In the genomic region with DNA sequence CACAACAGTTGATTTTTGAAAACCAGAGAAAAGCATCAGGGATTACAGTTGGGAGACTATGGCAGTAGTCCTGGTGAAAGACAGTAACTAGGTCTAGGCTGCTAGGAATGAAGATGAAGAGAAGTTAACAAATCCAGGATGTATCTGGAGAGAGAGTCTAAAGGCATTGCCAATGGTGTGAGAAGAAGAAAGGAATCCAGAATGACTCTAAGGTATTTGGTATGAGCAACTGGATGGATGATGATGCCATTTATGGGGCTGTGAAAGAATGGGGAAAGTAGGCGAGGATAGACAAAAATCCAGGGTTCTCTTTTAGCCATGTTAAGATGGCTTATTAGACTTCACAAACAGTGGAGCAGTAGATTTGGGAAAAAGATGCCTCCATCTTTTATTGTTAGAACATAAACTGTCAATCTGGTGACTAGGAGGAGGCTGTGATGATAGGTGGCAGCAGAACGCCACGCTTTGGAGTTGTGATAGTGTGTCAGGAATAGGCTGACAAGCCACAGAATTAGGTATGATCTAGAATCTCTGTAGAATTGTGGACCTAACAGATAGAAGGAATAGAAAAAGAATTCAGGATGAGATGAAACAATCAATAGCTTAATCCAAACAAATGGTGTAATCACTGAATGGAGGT, we compare ENCODE assay signal across 8 cellular contexts. TPM values are rescaled to one million over a fixed set of nuclear protein-coding genes. Genes with fewer than 3 reads are reported as not detected.
DNase-seq lines count a peak whose midpoint lies in the region; ATAC-seq, FAIRE-seq and TF ChIP-seq lines count a peak whose summit lies in the region.

No MANE protein-coding gene starts in this region.

- no peaks in the 10 kb centered on the region for H3F3A ChIP-seq in PC-9 (ENCODE audit: insufficient read depth, low read depth)

- no peak overlapping the region for H3K9ac ChIP-seq in H9 (ENCODE audit: extremely low read depth, insufficient read length, low read length)

- H3K79me1 ChIP-seq in H9 (ENCODE audit: insufficient read depth, low read depth, low read length, poor library complexity, severe bottlenecking) = no peaks in the 10 kb centered on the region

- no peak overlapping the region for H3K27ac ChIP-seq in H9 (ENCODE audit: insufficient read length, low read depth, low read length)
- H3K27ac ChIP-seq in PC-9 = no peak overlapping the region

- no peak overlapping the region for H2AFZ ChIP-seq in H9 (ENCODE audit: low read length)
- H2AFZ ChIP-seq in PC-9 = no peak overlapping the region

- H3K27me3 ChIP-seq in Caco-2 (replicated peaks; ENCODE audit: control insufficient read depth, insufficient read depth, low read length) (no peaks in the 10 kb centered on the region), H9 (ENCODE audit: insufficient read depth, low read length) (no peaks in the 10 kb centered on the region), PC-9 (ENCODE audit: insufficient read depth, low read depth) (no peaks in the 10 kb centered on the region)

- H3K23ac ChIP-seq in H9 (ENCODE audit: insufficient read length, low read depth, low read length) = no peak overlapping the region

- peak; percentile 65 for ATAC-seq in activated CD4-positive, alpha-beta T cell treated with anti-CD3 and anti-CD28 coated beads for 36 hours

- no peak overlapping the region for H3K27ac Mint-ChIP-seq in Caco-2 (ENCODE audit: unreplicated experiment)
- no peak overlapping the region for H3K27ac Mint-ChIP-seq in H9
- H3K27ac Mint-ChIP-seq in activated CD4-positive, alpha-beta T cell treated with anti-CD3 and anti-CD28 coated beads for 36 hours = no peak overlapping the region

- no peak overlapping the region for H4K8ac ChIP-seq in H9 (replicated peaks; ENCODE audit: insufficient read length, low read depth, low read length)

- CTCF ChIA-PET in Caco-2 (lab: Charles Lee) = no interaction called here
- CTCF ChIA-PET in activated CD4-positive, alpha-beta T cell treated with anti-CD3 and anti-CD28 coated beads for 36 hours (lab: Charles Lee) = no interaction called here
- CTCF ChIA-PET in PC-9 (lab: Charles Lee) = no interaction called here

- no peak overlapping the region for H2BK12ac ChIP-seq in H9 (ENCODE audit: insufficient read length, low read depth, low read length)

- H3K36me3 ChIP-seq in Caco-2 (ENCODE audit: control insufficient read depth, insufficient read depth, low read length) = no peaks in the 10 kb centered on the region
- H3K36me3 ChIP-seq in PC-9 (ENCODE audit: low read depth) = no peaks in the 10 kb centered on the region

- WGBS in H9 (ENCODE audit: extremely low coverage, insufficient read length, low lambda C conversion rate) = no CpG with 5 or more reads among the region's 3 CpGs

- H3K9me3 ChIP-seq in Caco-2 (no peaks in the 10 kb centered on the region), H9 (ENCODE audit: control insufficient read depth, low read depth, low read length) (no peaks in the 10 kb centered on the region), PC-9 (ENCODE audit: insufficient read depth, low read depth) (no peaks in the 10 kb centered on the region)

- no peak overlapping the region for H2BK5ac ChIP-seq in H9 (ENCODE audit: insufficient read length, low read length)

- TF ChIP-seq CTCF in Caco-2 (IDR thresholded peaks at IDR 0.05; ENCODE audit: insufficient read depth in 1 of 2, low read depth in 1 of 2, low read length in 1 of 2, severe bottlenecking in 1 of 2, unreplicated experiment in 1 of 2) (peak; percentile 41 to 45), H9 (conservative IDR thresholded peaks at IDR 0.05) (peak; percentile 63), fibroblast of the aortic adventitia (IDR thresholded peaks at IDR 0.05; ENCODE audit: insufficient read depth, low read length) (no peak), PC-9 (conservative IDR thresholded peaks at IDR 0.05) (no peak)

- H3K4me1 Mint-ChIP-seq in Caco-2 (ENCODE audit: low read depth, unreplicated experiment) = peaks cover 3% of the 10 kb centered on the region
- H3K4me1 Mint-ChIP-seq in H9 = peaks cover 8 to 19% of the 10 kb centered on the region in 2 experiments
- H3K4me1 Mint-ChIP-seq in activated CD4-positive, alpha-beta T cell treated with anti-CD3 and anti-CD28 coated beads for 36 hours = no peaks in the 10 kb centered on the region

- H3K9me3 Mint-ChIP-seq in Caco-2 (ENCODE audit: unreplicated experiment) = no peaks in the 10 kb centered on the region
- H3K9me3 Mint-ChIP-seq in H9 = peaks cover 0 to 2% of the 10 kb centered on the region in 2 experiments; a peak in 2 of 5 replicates
- no peaks in the 10 kb centered on the region for H3K9me3 Mint-ChIP-seq in activated CD4-positive, alpha-beta T cell treated with anti-CD3 and anti-CD28 coated beads for 36 hours (ENCODE audit: low read depth)

- H3K4me3 Mint-ChIP-seq in Caco-2 (ENCODE audit: unreplicated experiment) = no peak overlapping the region
- no peak overlapping the region for H3K4me3 Mint-ChIP-seq in H9
- H3K4me3 Mint-ChIP-seq in activated CD4-positive, alpha-beta T cell treated with anti-CD3 and anti-CD28 coated beads for 36 hours = no peak overlapping the region

- H2BK20ac ChIP-seq in H9 (ENCODE audit: low read depth, low read length, poor library complexity, severe bottlenecking) = no peak overlapping the region

- intact Hi-C loops in Caco-2 (cut with micrococcal nuclease; ENCODE audit: unreplicated experiment) = loop anchor here (1.0 to 10.0 kb wide), 4 partner anchors 27 to 587 kb away; a partner anchor contains a TSS
- intact Hi-C loops in activated CD4-positive, alpha-beta T cell treated with anti-CD3 and anti-CD28 coated beads for 36 hours (cut with DNase I, micrococcal nuclease) = loop anchor here (1.0 to 10.0 kb wide), 4 partner anchors 27 to 853 kb away; a partner anchor contains a TSS
- intact Hi-C loops in PC-9 (cut with micrococcal nuclease; ENCODE audit: unreplicated experiment) = no loop called here

- BruUV-seq in Caco-2 (replicated peaks; lab: Mats Ljungman, UMichigan) (no TSS peak), PC-9 (replicated peaks; lab: Mats Ljungman, UMichigan) (no TSS peak)

- H3K79me2 ChIP-seq in H9 (ENCODE audit: insufficient read depth, low read length) (no peaks in the 10 kb centered on the region), PC-9 (ENCODE audit: low read depth) (no peaks in the 10 kb centered on the region)

- H3K4ac ChIP-seq in H9 (ENCODE audit: low read depth, low read length) = no peak overlapping the region

- H4K5ac ChIP-seq in H9 (ENCODE audit: insufficient read length, low read depth, low read length) = no peak overlapping the region

- H3K4me3 ChIP-seq in Caco-2 (ENCODE audit: low read depth, low read length) (no peak overlapping the region), fibroblast of the aortic adventitia (ENCODE audit: low read depth, low read length) (no peak overlapping the region), PC-9 (no peak overlapping the region)

- H3K4me1 ChIP-seq in Caco-2 = peaks cover 3% of the 10 kb centered on the region
- H3K4me1 ChIP-seq in H9 (ENCODE audit: insufficient read depth, low read length) = peaks cover 3% of the 10 kb centered on the region; the same call in 1 of the 2 replicates
- H3K4me1 ChIP-seq in PC-9 (replicated peaks; ENCODE audit: insufficient read depth) = no peaks in the 10 kb centered on the region

- H2BK120ac ChIP-seq in H9 (ENCODE audit: low read depth, low read length, poor library complexity, severe bottlenecking) = no peak overlapping the region

- H3K9me2 ChIP-seq in PC-9 (ENCODE audit: insufficient read depth) = no peaks in the 10 kb centered on the region

- no peak overlapping the region for H3K14ac ChIP-seq in H9 (ENCODE audit: insufficient read depth, low read length)

- no peaks in the 10 kb centered on the region for H4K20me1 ChIP-seq in H9 (ENCODE audit: control insufficient read depth, insufficient read depth, insufficient read length)
- no peaks in the 10 kb centered on the region for H4K20me1 ChIP-seq in PC-9 (ENCODE audit: insufficient read depth)

- H2BK15ac ChIP-seq in H9 (ENCODE audit: low read depth, low read length) = no peak overlapping the region

- H3K56ac ChIP-seq in H9 (ENCODE audit: insufficient read length, low read depth, low read length) = no peak overlapping the region

- no peak for FAIRE-seq in HTR-8/SVneo (lab: Jason Lieb, UNC)

- peak; percentile 58 to 62 for DNase-seq in Caco-2
- DNase-seq in H9 = no peak
- DNase-seq in activated CD4-positive, alpha-beta T cell treated with anti-CD3 and anti-CD28 coated beads for 36 hours = peak; percentile 59
- DNase-seq in fibroblast of the aortic adventitia (ENCODE audit: low read depth) = peak; percentile 55
- peak; percentile 40 to 41 for DNase-seq in stimulated activated CD4-positive, alpha-beta T cell treated with anti-CD3 and anti-CD28 coated beads, Interleukin-15, amount 100 ng/mL, for 1 hour (ENCODE audit: low read depth in 1 of 2, low spot score in 1 of 2)
- no peak for DNase-seq in PC-9
- DNase-seq in HTR-8/SVneo (ENCODE audit: insufficient read length, low spot score) = no peak
- DNase-seq in OCI-M2 (lab: John Stamatoyannopoulos, UW; ENCODE audit: unreplicated experiment) = no peak

- POLR2A ChIA-PET in Caco-2 (lab: Charles Lee) (interaction anchor here (0.7 kb wide), 2 partner anchors 53 to 151 kb away, joined by 9 to 13 read pairs; no protein-coding TSS in a partner anchor), PC-9 (lab: Charles Lee; ENCODE audit: unreplicated experiment) (no interaction called here)
- POLR2A ChIA-PET in activated CD4-positive, alpha-beta T cell treated with anti-CD3 and anti-CD28 coated beads for 36 hours (lab: Charles Lee) = no interaction called here

- no peak overlapping the region for H3K18ac ChIP-seq in H9 (ENCODE audit: insufficient read length, low read depth, low read length)

- H3K36me3 Mint-ChIP-seq in Caco-2 (ENCODE audit: insufficient read depth, unreplicated experiment) (peaks cover 6% of the 10 kb centered on the region), H9 (ENCODE audit: insufficient read depth in 1 of 3, low read depth in 3 of 3) (peaks cover 0 to 2% (median 0%) of the 10 kb centered on the region in 3 experiments; a peak in 1 of 7 replicates)
- H3K36me3 Mint-ChIP-seq in activated CD4-positive, alpha-beta T cell treated with anti-CD3 and anti-CD28 coated beads for 36 hours (ENCODE audit: low read depth) = no peaks in the 10 kb centered on the region

- H2AK5ac ChIP-seq in H9 (ENCODE audit: insufficient read length, low read length) = no peak overlapping the region

- H3T11ph ChIP-seq in H9 (ENCODE audit: low read length) = no peak overlapping the region

- H3K23me2 ChIP-seq in H9 (ENCODE audit: insufficient read length, low read depth, low read length, poor library complexity, severe bottlenecking) = no peaks in the 10 kb centered on the region

- H3K4me2 ChIP-seq in H9 (ENCODE audit: insufficient read depth, insufficient read length, low read length) (no peak overlapping the region), PC-9 (no peak overlapping the region)

- H3K27me3 Mint-ChIP-seq in Caco-2 (ENCODE audit: insufficient read depth, unreplicated experiment) = no peaks in the 10 kb centered on the region
- H3K27me3 Mint-ChIP-seq in H9 (ENCODE audit: low read depth) = no peaks in the 10 kb centered on the region
- peaks cover 2% of the 10 kb centered on the region for H3K27me3 Mint-ChIP-seq in activated CD4-positive, alpha-beta T cell treated with anti-CD3 and anti-CD28 coated beads for 36 hours

- H4K91ac ChIP-seq in H9 (ENCODE audit: insufficient read length, low read depth, low read length) = no peak overlapping the region

RNA-seq across cellular contexts. Expression of a gene that starts 27.3 kb away (rescaled TPM):
- total RNA-seq in Caco-2 (2022) (30.2 and 32.5 TPM in 2 replicates), H9 (2021) (192 and 194 TPM in 2 replicates), fibroblast of the aortic adventitia (ENCODE audit: low replicate concordance) (20.0 and 25.8 TPM in 2 replicates), PC-9 (2021) (23.1 and 30.7 TPM in 2 replicates)
- total RNA-seq in activated CD4-positive, alpha-beta T cell treated with anti-CD3 and anti-CD28 coated beads for 36 hours = 10 to 100 TPM; 25.5 to 28.4 TPM

Comparison
In these comparisons a context has a peak if more than half of its experiments do, and no peak if none do; other contexts are left out.
1. DNase-seq: peak in Caco-2 (2 of 2), activated CD4-positive, alpha-beta T cell treated with anti-CD3 and anti-CD28 coated beads for 36 hours (single experiment), fibroblast of the aortic adventitia (single experiment) and stimulated activated CD4-positive, alpha-beta T cell treated with anti-CD3 and anti-CD28 coated beads, Interleukin-15, amount 100 ng/mL, for 1 hour (2 of 2); none in H9 (single experiment), PC-9 (0 of 2), HTR-8/SVneo (single experiment) and OCI-M2 (single experiment).
2. CTCF ChIP-seq: peak in Caco-2 (2 of 2) and H9 (single experiment); none in fibroblast of the aortic adventitia (single experiment) and PC-9 (single experiment).